1 cellular context compared by ENCODE assay signal in genomic region chr17:49361129-49361901, GRCh38.
TF ChIP-seq lines count a peak whose summit lies in the region.

No MANE protein-coding gene starts in this region.

TF ChIP-seq in HepG2, 621 proteins besides CTCF, POLR2A, EP300 and RAD21 (continued from another document and continues in another):
- TF ChIP-seq GMEB1 (CRISPR knock-in tag; IDR thresholded peaks at IDR 0.05; ENCODE audit: borderline replicate concordance) = 0 out of 2 replicates have a peak, but pooled peaks have one; percentile 53
- peak; percentile 54 for TF ChIP-seq ASH2L (IDR thresholded peaks at IDR 0.05; ENCODE audit: insufficient read length, low read depth, low read length)
- 0 out of 2 replicates have a peak, but pooled peaks have one; percentile 52 for TF ChIP-seq HOXA5 (CRISPR knock-in tag; IDR thresholded peaks at IDR 0.05)
- TF ChIP-seq ZNF451 (CRISPR knock-in tag; IDR thresholded peaks at IDR 0.05) = peak; percentile 51; the same call in 1 of the 2 replicates
- no peak for TF ChIP-seq KAT7 (CRISPR knock-in tag; IDR thresholded peaks at IDR 0.05; ENCODE audit: borderline replicate concordance)
- no peak for TF ChIP-seq ZNF781 (CRISPR knock-in tag; IDR thresholded peaks at IDR 0.05; ENCODE audit: borderline replicate concordance, not compliant biosample characterization)
- TF ChIP-seq CBX5 (CRISPR knock-in tag; IDR thresholded peaks at IDR 0.05; ENCODE audit: borderline replicate concordance) = peak; percentile 44; the same call in 1 of the 2 replicates
- 0 out of 2 replicates have a peak, but pooled peaks have one; percentile 22 for TF ChIP-seq PBX3 (CRISPR knock-in tag; IDR thresholded peaks at IDR 0.05; ENCODE audit: borderline replicate concordance)
- no peak for TF ChIP-seq ZNF629 (CRISPR knock-in tag; conservative IDR thresholded peaks at IDR 0.05)
- 0 out of 2 replicates have a peak, but pooled peaks have one; percentile 25 for TF ChIP-seq BCL3 (CRISPR knock-in tag; IDR thresholded peaks at IDR 0.05)
- TF ChIP-seq TSC22D2 (CRISPR knock-in tag; IDR thresholded peaks at IDR 0.05; ENCODE audit: borderline replicate concordance) = 0 out of 2 replicates have a peak, but pooled peaks have one; percentile 33
- TF ChIP-seq ZNF839 (CRISPR knock-in tag; IDR thresholded peaks at IDR 0.05; ENCODE audit: borderline replicate concordance) = no peak; the same call in 1 of the 2 replicates
- no peak for TF ChIP-seq ZNF235 (CRISPR knock-in tag; IDR thresholded peaks at IDR 0.05; ENCODE audit: borderline replicate concordance)
- TF ChIP-seq TEAD3 (CRISPR knock-in tag; optimal IDR thresholded peaks at IDR 0.05; ENCODE audit: borderline replicate concordance) = peak; percentile 4
- TF ChIP-seq MEIS1 (CRISPR knock-in tag; IDR thresholded peaks at IDR 0.05; ENCODE audit: borderline replicate concordance) = no peak
- TF ChIP-seq KLF11 (CRISPR knock-in tag; IDR thresholded peaks at IDR 0.05) = 0 out of 2 replicates have a peak, but pooled peaks have one; percentile 28
- no peak for TF ChIP-seq ONECUT2 (CRISPR knock-in tag; IDR thresholded peaks at IDR 0.05)
- no peak for TF ChIP-seq ZBTB46 (CRISPR knock-in tag; IDR thresholded peaks at IDR 0.05; ENCODE audit: borderline replicate concordance)
- TF ChIP-seq KLF16 (CRISPR knock-in tag; IDR thresholded peaks at IDR 0.05) = 0 out of 4 replicates have a peak, but pooled peaks of 1 of the 2 experiments have one; percentile 10
- TF ChIP-seq ZNF317 (CRISPR knock-in tag; IDR thresholded peaks at IDR 0.05) = peak; percentile 67; the same call in 1 of the 2 replicates
- TF ChIP-seq ZNF766 (CRISPR knock-in tag; IDR thresholded peaks at IDR 0.05; ENCODE audit: borderline replicate concordance) = no peak
- peak; percentile 33; the same call in 1 of the 2 replicates for TF ChIP-seq POGZ (CRISPR knock-in tag; IDR thresholded peaks at IDR 0.05)
- 0 out of 2 replicates have a peak, but pooled peaks have one; percentile 84 for TF ChIP-seq SAFB2 (CRISPR knock-in tag; IDR thresholded peaks at IDR 0.05; ENCODE audit: borderline replicate concordance, low read depth)
- no peak for TF ChIP-seq PLRG1 (conservative IDR thresholded peaks at IDR 0.05)
- 0 out of 2 replicates have a peak, but pooled peaks have one; percentile 24 for TF ChIP-seq ZNF616 (CRISPR knock-in tag; IDR thresholded peaks at IDR 0.05; ENCODE audit: low read depth)
- peak; percentile 54; the same call in 1 of the 2 replicates for TF ChIP-seq ZNF274 (CRISPR knock-in tag; IDR thresholded peaks at IDR 0.05)
- 0 out of 2 replicates have a peak, but pooled peaks have one; percentile 64 for TF ChIP-seq ZNF136 (CRISPR knock-in tag; IDR thresholded peaks at IDR 0.05; ENCODE audit: low read depth)
- no peak for TF ChIP-seq NFE2 (CRISPR knock-in tag; IDR thresholded peaks at IDR 0.05)
- peak; percentile 19; the same call in 1 of the 2 replicates for TF ChIP-seq ZNF264 (CRISPR knock-in tag; IDR thresholded peaks at IDR 0.05)
- TF ChIP-seq ATF3 (CRISPR knock-in tag; IDR thresholded peaks at IDR 0.05) = no peak
- TF ChIP-seq HOMEZ (CRISPR knock-in tag; IDR thresholded peaks at IDR 0.05; ENCODE audit: low read depth) = no peak
- 0 out of 2 replicates have a peak, but pooled peaks have one; percentile 84 for TF ChIP-seq ZNF563 (CRISPR knock-in tag; IDR thresholded peaks at IDR 0.05)
- peak; percentile 57 for TF ChIP-seq HNRNPLL (IDR thresholded peaks at IDR 0.05; ENCODE audit: low read depth, low read length, poor library complexity, severe bottlenecking)
- TF ChIP-seq SMC3 (IDR thresholded peaks at IDR 0.05; ENCODE audit: low read length) = no peak
- TF ChIP-seq ZNF660 (CRISPR knock-in tag; IDR thresholded peaks at IDR 0.05; ENCODE audit: borderline replicate concordance, low read depth) = no peak
- TF ChIP-seq CSRNP2 (CRISPR knock-in tag; conservative IDR thresholded peaks at IDR 0.05; ENCODE audit: low read depth) = no peak
- 0 out of 2 replicates have a peak, but pooled peaks have one; percentile 20 for TF ChIP-seq GATA4 (IDR thresholded peaks at IDR 0.05; ENCODE audit: borderline replicate concordance, low read depth)
- peak; percentile 27; the same call in 1 of the 2 replicates for TF ChIP-seq RXRA (CRISPR knock-in tag; IDR thresholded peaks at IDR 0.05)
- no peak for TF ChIP-seq EZH2 (conservative IDR thresholded peaks at IDR 0.05; ENCODE audit: low read depth, low read length)
- TF ChIP-seq SIN3B (IDR thresholded peaks at IDR 0.05; ENCODE audit: low read length) = no peak
- no peak for TF ChIP-seq FOXA3 (CRISPR knock-in tag; IDR thresholded peaks at IDR 0.05)
- no peak for TF ChIP-seq HDAC2 (CRISPR knock-in tag; IDR thresholded peaks at IDR 0.05)
- TF ChIP-seq ZNF230 (CRISPR knock-in tag; IDR thresholded peaks at IDR 0.05) = 0 out of 2 replicates have a peak, but pooled peaks have one; percentile 33
- no peak for TF ChIP-seq ZNF326 (CRISPR knock-in tag; IDR thresholded peaks at IDR 0.05; ENCODE audit: borderline replicate concordance)
- no peak for TF ChIP-seq ARNT (IDR thresholded peaks at IDR 0.05)
- no peak for TF ChIP-seq CBFB (CRISPR knock-in tag; IDR thresholded peaks at IDR 0.05)
- no peak for TF ChIP-seq MIER3 (CRISPR knock-in tag; IDR thresholded peaks at IDR 0.05; ENCODE audit: borderline replicate concordance)
- TF ChIP-seq ELK4 (CRISPR knock-in tag; IDR thresholded peaks at IDR 0.05; ENCODE audit: borderline replicate concordance) = no peak
- no peak for TF ChIP-seq KDM4B (CRISPR knock-in tag; IDR thresholded peaks at IDR 0.05)
- no peak for TF ChIP-seq ZNF549 (CRISPR knock-in tag; IDR thresholded peaks at IDR 0.05)
- peak; percentile 51; the same call in 1 of the 2 replicates for TF ChIP-seq BRD4 (CRISPR knock-in tag; IDR thresholded peaks at IDR 0.05)
- TF ChIP-seq SKI (IDR thresholded peaks at IDR 0.05; ENCODE audit: partially characterized antibody) = no peak
- TF ChIP-seq SRY (CRISPR knock-in tag; IDR thresholded peaks at IDR 0.05) = 0 out of 2 replicates have a peak, but pooled peaks have one; percentile 53
- 0 out of 2 replicates have a peak, but pooled peaks have one; percentile 14 for TF ChIP-seq BCL6 (CRISPR knock-in tag; IDR thresholded peaks at IDR 0.05)
- no peak for TF ChIP-seq GABPA (IDR thresholded peaks at IDR 0.05; ENCODE audit: low read depth, low read length)
- no peak for TF ChIP-seq GABPA (CRISPR knock-in tag; IDR thresholded peaks at IDR 0.05; ENCODE audit: low read depth)
- peak; percentile 18; the same call in 1 of the 2 replicates for TF ChIP-seq ZNF121 (CRISPR knock-in tag; IDR thresholded peaks at IDR 0.05)
- TF ChIP-seq IRX3 (CRISPR knock-in tag; IDR thresholded peaks at IDR 0.05; ENCODE audit: borderline replicate concordance, low read depth) = no peak
- TF ChIP-seq ZNF557 (CRISPR knock-in tag; IDR thresholded peaks at IDR 0.05) = no peak
- no peak for TF ChIP-seq NCOA1 (CRISPR knock-in tag; IDR thresholded peaks at IDR 0.05)
- no peak for TF ChIP-seq ZNF362 (CRISPR knock-in tag; IDR thresholded peaks at IDR 0.05; ENCODE audit: borderline replicate concordance)
- no peak for TF ChIP-seq RFX3 (CRISPR knock-in tag; IDR thresholded peaks at IDR 0.05)
- TF ChIP-seq HOXD1 (CRISPR knock-in tag; IDR thresholded peaks at IDR 0.05) = peak; percentile 72; the same call in 1 of the 2 replicates
- TF ChIP-seq ZNF749 (CRISPR knock-in tag; IDR thresholded peaks at IDR 0.05; ENCODE audit: borderline replicate concordance) = peak; percentile 27; the same call in 1 of the 2 replicates
